9 cellular contexts compared by ENCODE assay signal in the genomic region with DNA sequence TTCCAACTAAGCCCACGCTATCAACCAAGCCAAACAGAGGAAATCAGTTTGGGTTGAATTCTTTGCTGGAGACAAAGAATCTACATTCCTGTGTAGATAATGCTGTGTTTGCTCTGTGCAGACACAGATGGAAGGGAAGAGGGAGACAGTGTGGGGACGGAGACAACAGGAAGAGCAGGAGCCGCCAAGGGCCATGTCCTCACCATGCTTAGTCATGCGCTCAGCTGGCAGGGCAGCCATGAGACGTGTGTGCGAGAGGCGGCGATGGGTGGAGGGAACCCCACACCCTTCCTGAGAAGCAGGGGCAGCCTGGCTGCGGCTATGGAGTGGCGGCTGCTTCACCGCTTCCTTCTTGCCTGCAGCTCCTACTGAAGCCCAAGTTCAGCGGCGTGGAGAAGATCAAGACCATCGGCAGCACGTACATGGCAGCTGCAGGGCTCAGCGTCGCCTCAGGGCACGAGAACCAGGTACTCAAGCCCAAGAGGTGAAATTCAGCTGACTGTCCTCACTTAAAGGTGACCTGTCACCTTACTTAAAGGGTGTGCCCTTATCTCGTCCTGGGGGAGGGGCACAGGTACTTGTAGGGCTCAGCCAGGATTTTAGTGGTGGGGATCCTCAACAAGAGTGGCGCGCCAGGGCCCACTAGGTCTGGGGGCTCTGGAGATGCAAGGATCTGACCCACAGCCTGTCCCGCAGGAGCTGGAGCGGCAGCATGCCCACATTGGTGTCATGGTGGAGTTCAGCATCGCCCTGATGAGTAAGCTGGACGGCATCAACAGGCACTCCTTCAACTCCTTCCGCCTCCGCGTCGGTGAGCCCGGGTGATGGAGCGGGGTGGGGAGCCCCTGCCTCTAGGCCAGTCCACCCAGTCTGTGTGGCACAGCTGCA. TPM values are rescaled to one million over a fixed set of nuclear protein-coding genes. Genes with fewer than 3 reads are reported as not detected.
DNase-seq lines count a peak whose midpoint lies in the region; FAIRE-seq lines count a peak whose summit lies in the region.
"Had no signal": no experiment of that assay in that cellular context is flagged by ENCODE, and none has a peak within 500 bp of the region (broad histone marks: within the 10 kb centered on the region; RNA-seq: fewer than 3 reads in every experiment).

No MANE protein-coding gene starts in this region.

- DNase-seq in activated gamma-delta T cell (lab: John Stamatoyannopoulos, UW) (peak; percentile 37), hepatic stellate cell (ENCODE audit: low spot score) (peak; percentile 19), AG08396 (ENCODE audit: low spot score) (no peak), NCI-H226 (no peak), G401 (ENCODE audit: low spot score) (no peak), HTR-8/SVneo (ENCODE audit: insufficient read length, low spot score) (no peak)
- peak; percentile 35 for DNase-seq in stimulated activated CD4-positive, alpha-beta T cell treated with anti-CD3 and anti-CD28 coated beads, Interleukin-4, amount 100 ng/mL, for 24 hours

- H3K27me3 ChIP-seq in HUES48 (ENCODE audit: control insufficient read depth, insufficient read depth, low read length), result no peaks in the 10 kb centered on the region
- H3K27me3 ChIP-seq: ascending aorta had no signal

- in situ Hi-C loops in G401 (cut with HindIII; ENCODE audit: low sequenced_read_pairs), result no loop called here

- H3K4me1 ChIP-seq in HUES48 (ENCODE audit: control insufficient read depth, insufficient read depth, low read length), result no peaks in the 10 kb centered on the region
- H3K4me1 ChIP-seq: ascending aorta had no signal

- no peak overlapping the region for H3K4me3 ChIP-seq in HUES48 (ENCODE audit: low read depth, low read length)
- H3K4me3 ChIP-seq: ascending aorta had no signal

- H3K36me3 ChIP-seq in HUES48 (ENCODE audit: control insufficient read depth, insufficient read depth, low read length), result peaks cover 55% of the 10 kb centered on the region

- H3K9ac ChIP-seq in HUES48 (ENCODE audit: low read depth, low read length), result no peak overlapping the region

- peak overlapping the region; percentile 75 for H3K27ac ChIP-seq in HUES48 (ENCODE audit: low read depth, low read length)
- H3K27ac ChIP-seq: ascending aorta had no signal

- no peaks in the 10 kb centered on the region for H3K9me3 ChIP-seq in HUES48 (ENCODE audit: control insufficient read depth, insufficient read depth, low read length)
- H3K9me3 ChIP-seq: ascending aorta had no signal

- no peak for FAIRE-seq in HTR-8/SVneo (lab: Jason Lieb, UNC)

RNA-seq across cellular contexts. Expression of a gene that starts 47.5 kb away (rescaled TPM):
- total RNA-seq in G401 (2014; rRNA removed; shearing (Covaris generic)), result 0.31 and 1.7 TPM in 2 replicates

RNA-seq across cellular contexts. Expression of a gene that starts 54.9 kb away (rescaled TPM):
- 54.5 and 55.5 TPM in 2 replicates for total RNA-seq in G401 (2014; rRNA removed; shearing (Covaris generic))

Comparison
In these comparisons a context has a peak if more than half of its experiments do, and no peak if none do; other contexts are left out.
1. DNase-seq: peak in activated gamma-delta T cell (single experiment), hepatic stellate cell (single experiment) and stimulated activated CD4-positive, alpha-beta T cell treated with anti-CD3 and anti-CD28 coated beads, Interleukin-4, amount 100 ng/mL, for 24 hours (single experiment); none in AG08396 (single experiment), NCI-H226 (single experiment), G401 (single experiment) and HTR-8/SVneo (single experiment).